ENCODE assay signal across 15 cellular contexts in genomic region chr12:15256760-15257159, GRCh38. TPM values are rescaled to one million over a fixed set of nuclear protein-coding genes. Genes with fewer than 3 reads are reported as not detected.
DNase-seq lines count a peak whose midpoint lies in the region; ATAC-seq and TF ChIP-seq lines count a peak whose summit lies in the region.
"Had no signal": no experiment of that assay in that cellular context is flagged by ENCODE, and none has a peak within 500 bp of the region (broad histone marks: within the 10 kb centered on the region; RNA-seq: fewer than 3 reads in every experiment).

No MANE protein-coding gene starts in this region.

- H3K4me3 Mint-ChIP-seq in natural killer cell treated with Interleukin-12 subunit alpha and Interleukin-12 subunit beta and Interleukin-15 and Interleukin-18, amount 100 ng/mL, for 72 hours = no peak overlapping the region
- H3K4me3 Mint-ChIP-seq: stimulated activated naive CD8-positive, alpha-beta T cell treated with anti-CD3 and anti-CD28 coated beads, Interleukin-15, amount 100 ng/mL, for 72 hours had no signal

- TF ChIP-seq POLR2A in breast epithelium (IDR thresholded peaks at IDR 0.05) = no peak

- H3K4me1 Mint-ChIP-seq in natural killer cell treated with Interleukin-12 subunit alpha and Interleukin-12 subunit beta and Interleukin-15 and Interleukin-18, amount 100 ng/mL, for 72 hours (ENCODE audit: low read depth in 2 of 2) = no peaks in the 10 kb centered on the region
- H3K4me1 Mint-ChIP-seq: stimulated activated naive CD8-positive, alpha-beta T cell treated with anti-CD3 and anti-CD28 coated beads, Interleukin-15, amount 100 ng/mL, for 72 hours had no signal

- TF ChIP-seq RAD21 in Ishikawa (IDR thresholded peaks at IDR 0.05; ENCODE audit: low read depth) = no peak

- H3K9me3 ChIP-seq in breast epithelium = peaks cover 0 to 9% of the 10 kb centered on the region in 2 donors
- H3K9me3 ChIP-seq in upper lobe of right lung = no peaks in the 10 kb centered on the region

- H3K4me1 ChIP-seq in breast epithelium (no peaks in the 10 kb centered on the region), upper lobe of right lung (no peaks in the 10 kb centered on the region)

- intact Hi-C loops in breast epithelium (cut with DNase I; ENCODE audit: low total_unique reads) (no loop called here), upper lobe of right lung (cut with DNase I) (no loop called here)

- H3K36me3 Mint-ChIP-seq in natural killer cell treated with Interleukin-12 subunit alpha and Interleukin-12 subunit beta and Interleukin-15 and Interleukin-18, amount 100 ng/mL, for 72 hours = peaks cover 7% of the 10 kb centered on the region

- in situ Hi-C loops in GM13976 (cut with MboI; ENCODE audit: low sequenced_read_pairs, unreplicated experiment) = no loop called here

- H3K27ac Mint-ChIP-seq in natural killer cell treated with Interleukin-12 subunit alpha and Interleukin-12 subunit beta and Interleukin-15 and Interleukin-18, amount 100 ng/mL, for 72 hours = no peak overlapping the region
- H3K27ac Mint-ChIP-seq: activated T-helper 2 cell treated with anti-CD3 and anti-CD28 coated beads, Interferon-gamma antibody, Interleukin-2, Interleukin-4, amounts not matched to agents 10 μg/mL and 5 μg/mL and 100 μg/mL, durations not matched to agents 14 hours and 24 hours and 36 hours; stimulated activated naive CD8-positive, alpha-beta T cell treated with anti-CD3 and anti-CD28 coated beads, Interleukin-15, amount 100 ng/mL, for 72 hours had no signal

- H3K4me3 ChIP-seq in breast epithelium (no peak overlapping the region), upper lobe of right lung (no peak overlapping the region)

- H3K36me3 ChIP-seq in breast epithelium (no peaks in the 10 kb centered on the region), upper lobe of right lung (no peaks in the 10 kb centered on the region)

- H3K27me3 ChIP-seq in breast epithelium (no peaks in the 10 kb centered on the region), upper lobe of right lung (no peaks in the 10 kb centered on the region)

- peak; percentile 64 for ATAC-seq in upper lobe of right lung
- no peak for ATAC-seq in natural killer cell treated with Interleukin-12 subunit alpha and Interleukin-12 subunit beta and Interleukin-15 and Interleukin-18, amount 100 ng/mL, for 72 hours
- no peak for ATAC-seq in GM21786 (IDR thresholded peaks at IDR 0.05; ENCODE audit: unreplicated experiment)
- ATAC-seq: HCT116; stimulated activated naive CD8-positive, alpha-beta T cell treated with anti-CD3 and anti-CD28 coated beads, Interleukin-15, amount 100 ng/mL, for 72 hours had no signal

- H3K27me3 Mint-ChIP-seq in natural killer cell treated with Interleukin-12 subunit alpha and Interleukin-12 subunit beta and Interleukin-15 and Interleukin-18, amount 100 ng/mL, for 72 hours = peaks cover 15 to 67% of the 10 kb centered on the region in 2 donors

- H3K27ac ChIP-seq in breast epithelium (peak overlapping the region; percentile 46 to 47), upper lobe of right lung (no peak overlapping the region)
- H3K27ac ChIP-seq: epithelial cell of prostate had no signal

- peaks cover 4% of the 10 kb centered on the region for H3K9me3 Mint-ChIP-seq in natural killer cell treated with Interleukin-12 subunit alpha and Interleukin-12 subunit beta and Interleukin-15 and Interleukin-18, amount 100 ng/mL, for 72 hours
- H3K9me3 Mint-ChIP-seq: activated T-helper 2 cell treated with anti-CD3 and anti-CD28 coated beads, Interferon-gamma antibody, Interleukin-2, Interleukin-4, amounts not matched to agents 10 μg/mL and 5 μg/mL and 100 μg/mL, durations not matched to agents 14 hours and 24 hours and 36 hours had no signal

- TF ChIP-seq CTCF in breast epithelium (IDR thresholded peaks at IDR 0.05) (no peak), upper lobe of right lung (IDR thresholded peaks at IDR 0.05) (no peak), GM13976 (IDR thresholded peaks at IDR 0.05; ENCODE audit: borderline replicate concordance, control extremely low read depth, extremely low read depth, insufficient read depth, missing control alignments) (no peak)

- no peak for TF ChIP-seq EP300 in Ishikawa (IDR thresholded peaks at IDR 0.05; ENCODE audit: borderline replicate concordance)

- DNase-seq in breast epithelium (ENCODE audit: low spot score in 2 of 2) = peak in 1 of 2 donors; percentile 40
- DNase-seq in iris pigment epithelial cell (ENCODE audit: low read depth) = peak; percentile 93
- DNase-seq in upper lobe of right lung = no peak
- DNase-seq in natural killer cell treated with Interleukin-12 subunit alpha and Interleukin-12 subunit beta and Interleukin-15 and Interleukin-18, amount 100 ng/mL, for 72 hours (ENCODE audit: low spot score) = no peak
- no peak for DNase-seq in GM13976 (ENCODE audit: low spot score)
- DNase-seq: activated CD4-positive, alpha-beta T cell treated with anti-CD3 and anti-CD28 coated beads, Interleukin-2, amount 50 U/mL, for 48 hours; caudate nucleus; NCI-H1048; stimulated activated naive CD8-positive, alpha-beta T cell treated with anti-CD3 and anti-CD28 coated beads, Interleukin-15, amount 100 ng/mL, for 72 hours had no signal

TF ChIP-seq in Ishikawa, 13 proteins besides CTCF, POLR2A, EP300 and RAD21:
- peak; percentile 74 for TF ChIP-seq CEBPB (IDR thresholded peaks at IDR 0.05)
- no peak for TF ChIP-seq TEAD4 (IDR thresholded peaks at IDR 0.05)
- TF ChIP-seq TAF1 (IDR thresholded peaks at IDR 0.05; ENCODE audit: low read depth) = no peak
- TF ChIP-seq EGR1 (IDR thresholded peaks at IDR 0.05) = no peak

RNA-seq across cellular contexts. Expression of gene RERG, which starts 35.5 kb away (rescaled TPM):
- total RNA-seq in breast epithelium (100 to 1,000 TPM in 1 of 3 donors, 10 to 100 TPM in 2; 16.3 to 126 (median 60.0) TPM), upper lobe of right lung (19.6 TPM)
- total RNA-seq in natural killer cell treated with Interleukin-12 subunit alpha and Interleukin-12 subunit beta and Interleukin-15 and Interleukin-18, amount 100 ng/mL, for 72 hours = not detected
- total RNA-seq: activated T-helper 2 cell treated with anti-CD3 and anti-CD28 coated beads, Interferon-gamma antibody, Interleukin-2, Interleukin-4, amounts not matched to agents 10 μg/mL and 5 μg/mL and 100 μg/mL, durations not matched to agents 14 hours and 24 hours and 36 hours; HT-29 had no signal

Comparison
In these comparisons a context has a peak if more than half of its experiments do, and no peak if none do; other contexts are left out.
1. RNA of gene RERG, which starts 35.5 kb away (total RNA-seq): 16.3 to 126 TPM in breast epithelium and 19.6 TPM in upper lobe of right lung (single experiment); not detected in natural killer cell treated with Interleukin-12 subunit alpha and Interleukin-12 subunit beta and Interleukin-15 and Interleukin-18, amount 100 ng/mL, for 72 hours; every median in the first group is over 10 times any median in the second.